20 cellular contexts compared by ENCODE assay signal in the genomic region with DNA sequence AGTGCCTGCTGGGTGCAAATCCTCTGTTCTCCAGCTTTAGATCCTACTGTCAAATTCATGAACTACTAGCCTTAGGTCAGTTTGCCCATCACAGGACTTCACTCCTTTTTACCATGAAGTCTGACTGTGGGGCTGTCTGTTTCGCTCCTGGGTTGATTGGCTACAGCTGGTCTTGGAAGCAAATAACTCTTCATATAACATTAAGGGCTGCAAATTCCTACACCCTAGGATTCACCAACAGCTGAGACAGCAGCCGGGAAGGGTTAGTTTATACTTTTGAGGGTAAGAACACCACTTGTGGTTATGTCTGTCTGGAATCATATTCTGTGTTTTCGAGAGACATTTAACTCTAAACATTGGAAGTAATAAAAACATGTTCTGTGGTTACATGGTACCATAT. TPM values are rescaled to one million over a fixed set of nuclear protein-coding genes. Genes with fewer than 3 reads are reported as not detected.
"Had no signal": no experiment of that assay in that cellular context is flagged by ENCODE, and none has a peak within 500 bp of the region (broad histone marks: within the 10 kb centered on the region; RNA-seq: fewer than 3 reads in every experiment).

No MANE protein-coding gene starts in this region.

- H3K4me1 ChIP-seq: right atrium auricular region, SJSA1 had no signal

- DNase-seq: activated CD4-positive, alpha-beta T cell treated with anti-CD3 and anti-CD28 coated beads, Interleukin-2, amount 50 U/mL, for 1 hour; activated CD8-positive, alpha-beta memory T cell treated with anti-CD3 and anti-CD28 coated beads for 24 hours; activated naive CD4-positive, alpha-beta T cell treated with Interleukin-2 at 50 U/mL for 16 hours; activated naive CD8-positive, alpha-beta T cell treated with anti-CD3 and anti-CD28 coated beads, Interleukin-2, amount 50 U/mL, for 24 hours; body of pancreas; central memory CD4-positive, alpha-beta T cell; effector CD4-positive, alpha-beta T cell; foreskin melanocyte; head of caudate nucleus; left colon; mucosa of descending colon; naive thymus-derived CD8-positive, alpha-beta T cell; nucleus accumbens; small intestine had no signal

- H3K4me3 ChIP-seq: body of pancreas, coronary artery, mucosa of descending colon, right atrium auricular region, SJSA1, suprapubic skin had no signal

- H3K27me3 ChIP-seq: body of pancreas, right atrium auricular region, SJSA1, suprapubic skin had no signal

- H3K9me3 ChIP-seq: body of pancreas, SJSA1, suprapubic skin had no signal

- H3K27ac ChIP-seq: body of pancreas, coronary artery, right atrium auricular region, SJSA1, suprapubic skin had no signal

- H3K36me3 ChIP-seq: right atrium auricular region, SJSA1, suprapubic skin had no signal

- FAIRE-seq: endothelial cell of umbilical vein, small intestine had no signal

- ATAC-seq: activated naive CD8-positive, alpha-beta T cell treated with anti-CD3 and anti-CD28 coated beads, Interleukin-2, amount 50 U/mL, for 24 hours; activated T-helper 17 cell treated with anti-CD3 and anti-CD28 coated beads, Interleukin-2, amount 50 U/mL, for 72 hours; body of pancreas; left colon; mucosa of descending colon; naive thymus-derived CD8-positive, alpha-beta T cell had no signal

RNA-seq across cellular contexts. Expression of a gene that starts 55.9 kb away (rescaled TPM):
- total RNA-seq: naive thymus-derived CD8-positive, alpha-beta T cell had no signal
- polyA plus RNA-seq: naive thymus-derived CD8-positive, alpha-beta T cell had no signal
